Comparison of ENCODE assay signal across 8 cellular contexts in the genomic region with DNA sequence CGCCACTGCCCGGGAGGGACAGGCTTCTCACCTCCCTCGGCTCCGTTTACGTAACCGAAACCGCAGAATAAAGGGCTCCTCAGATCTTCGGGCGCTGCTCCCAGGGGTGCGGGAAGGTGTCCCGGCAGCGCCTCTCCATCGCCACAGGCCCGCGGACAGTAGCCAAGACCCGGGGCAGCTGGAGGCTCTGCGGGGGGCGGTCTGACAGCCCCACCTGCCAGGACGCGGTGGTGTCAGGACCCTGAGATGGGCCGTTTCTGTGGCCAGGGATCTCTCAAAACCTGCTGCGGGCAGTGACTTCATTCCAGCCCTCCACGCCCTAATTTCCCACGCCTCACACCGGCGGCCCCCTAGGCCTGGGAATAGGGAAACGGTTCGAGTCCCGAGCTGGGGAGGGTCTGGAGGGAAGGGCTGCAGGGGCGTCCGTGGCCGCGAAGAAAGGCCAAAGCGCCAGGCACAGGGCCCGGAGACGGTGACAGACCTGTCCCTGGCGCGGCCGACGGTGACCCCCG. TPM values are rescaled to one million over a fixed set of nuclear protein-coding genes. Genes with fewer than 3 reads are reported as not detected.
A peak's percentile ranks its signal among the peaks of the same experiment; 100 is the strongest.
DNase-seq lines count a peak whose midpoint lies in the region; ATAC-seq, FAIRE-seq and TF ChIP-seq lines count a peak whose summit lies in the region.
"Not testable (repeated sequence)": the region's sequence is repeated elsewhere in the genome, so short reads cannot be mapped to it uniquely, and the experiment has no call there.

No MANE protein-coding gene starts in this region.

- not testable (repeated sequence) for TF ChIP-seq RAD21 in A549 (conservative IDR thresholded peaks at IDR 0.05 in 1 of 2, IDR thresholded peaks at IDR 0.05 in 1 of 2)

- not testable (repeated sequence) for H3K4me1 ChIP-seq in A549; esophagus muscularis mucosa; lung (ENCODE audit: control insufficient read depth in 2 of 2, insufficient read depth in 2 of 2, low read length in 2 of 2); gastrocnemius medialis

- POLR2A ChIA-PET in A549 (lab: Yijun Ruan, JAX), result not testable (repeated sequence)

- not testable (repeated sequence) for H3K9me3 Mint-ChIP-seq in activated naive CD4-positive, alpha-beta T cell treated with anti-CD3 and anti-CD28 coated beads, Interleukin-2, amount 10 ng/mL, durations not matched to agents 7 days and 5 days

- not testable (repeated sequence) for TF ChIP-seq CTCF in A549 (IDR thresholded peaks at IDR 0.05); esophagus muscularis mucosa (IDR thresholded peaks at IDR 0.05); lung (IDR thresholded peaks at IDR 0.05; ENCODE audit: control extremely low read depth, extremely low read depth); gastrocnemius medialis (IDR thresholded peaks at IDR 0.05 in 4 of 5, conservative IDR thresholded peaks at IDR 0.05 in 1 of 5)

- intact Hi-C loops in esophagus muscularis mucosa (cut with DNase I), result not testable (repeated sequence)
- intact Hi-C loops in gastrocnemius medialis (cut with DNase I; ENCODE audit: low total_unique reads), result loop anchor here (5.0 kb wide), 2 partner anchors 90 to 200 kb away; a partner anchor contains a TSS

- peak overlapping the region; percentile 100 for H3K4me2 ChIP-seq in A549

- not testable (repeated sequence) for TF ChIP-seq POLR2A in A549 (IDR thresholded peaks at IDR 0.05; ENCODE audit: low read length); esophagus muscularis mucosa (IDR thresholded peaks at IDR 0.05; ENCODE audit: low read depth); gastrocnemius medialis (IDR thresholded peaks at IDR 0.05)

- peak; percentile 20 to 25 for ATAC-seq in A549
- peak; percentile 18 for ATAC-seq in GM18861 (IDR thresholded peaks at IDR 0.05; ENCODE audit: unreplicated experiment)
- peak; percentile 11 for ATAC-seq in HG02642 (IDR thresholded peaks at IDR 0.05; ENCODE audit: poor library complexity, unreplicated experiment)
- ATAC-seq in lung (ENCODE audit: insufficient read depth, low FRiP score), result not testable (repeated sequence)
- ATAC-seq in gastrocnemius medialis, result peak; percentile 18 to 33

- not testable (repeated sequence) for H3K4me1 Mint-ChIP-seq in activated naive CD4-positive, alpha-beta T cell treated with anti-CD3 and anti-CD28 coated beads, Interleukin-2, amount 10 ng/mL, durations not matched to agents 7 days and 5 days

- not testable (repeated sequence) for TF ChIP-seq EP300 in A549 (IDR thresholded peaks at IDR 0.05); esophagus muscularis mucosa (IDR thresholded peaks at IDR 0.05)

- H3K36me3 Mint-ChIP-seq in activated naive CD4-positive, alpha-beta T cell treated with anti-CD3 and anti-CD28 coated beads, Interleukin-2, amount 10 ng/mL, durations not matched to agents 7 days and 5 days, result not testable (repeated sequence)

- peak overlapping the region; percentile 65 for H3K4me3 ChIP-seq in A549
- peak overlapping the region; percentile 61 to 68 (median 66) for H3K4me3 ChIP-seq in esophagus muscularis mucosa
- H3K4me3 ChIP-seq in lung, result peak overlapping the region; percentile 16
- peak overlapping the region; percentile 58 to 71 (median 64) for H3K4me3 ChIP-seq in gastrocnemius medialis

- H3K27me3 ChIP-seq in esophagus muscularis mucosa; lung (ENCODE audit: control insufficient read depth, insufficient read depth); gastrocnemius medialis: not testable (repeated sequence)

- H3K27me3 Mint-ChIP-seq in activated naive CD4-positive, alpha-beta T cell treated with anti-CD3 and anti-CD28 coated beads, Interleukin-2, amount 10 ng/mL, durations not matched to agents 7 days and 5 days, result peaks cover 27% of the 10 kb centered on the region

- H3K27ac ChIP-seq in A549, result peak overlapping the region; percentile 62 to 81
- H3K27ac ChIP-seq in esophagus muscularis mucosa (replicated peaks in 1 of 4), result peak overlapping the region; percentile 80 to 88 (median 83)
- peak overlapping the region in 1 of 2 donors; percentile 17 for H3K27ac ChIP-seq in lung (ENCODE audit: low read depth in 1 of 2, low read length in 1 of 2)
- peak overlapping the region; percentile 63 to 81 (median 78) for H3K27ac ChIP-seq in gastrocnemius medialis

- WGBS in A549 (ENCODE audit: missing lambda C conversion rate), result 0% methylated on average over 9 of the region's 41 CpGs
- WGBS in esophagus muscularis mucosa, result 0% methylated on average over 23 of the region's 41 CpGs
- 0 to 1% methylated on average over 38 to 39 of the region's 41 CpGs for WGBS in lung, 2 donors

- not testable (repeated sequence) for H3K9me3 ChIP-seq in A549; esophagus muscularis mucosa; lung (ENCODE audit: control insufficient read depth in 2 of 2, insufficient read depth in 1 of 2, low read length in 1 of 2); gastrocnemius medialis

- DNase-seq in A549 (ENCODE audit: low read depth in 1 of 2, low spot score in 1 of 2), result peak; percentile 22
- peak; percentile 63 for DNase-seq in NCI-H69 (lab: John Stamatoyannopoulos, UW)
- peak; percentile 56 for DNase-seq in activated naive CD4-positive, alpha-beta T cell treated with anti-CD3 and anti-CD28 coated beads, Interleukin-2, amount 10 ng/mL, durations not matched to agents 7 days and 5 days
- not testable (repeated sequence) for DNase-seq in esophagus muscularis mucosa (ENCODE audit: extremely low spot score); lung (ENCODE audit: low spot score); gastrocnemius medialis

- FAIRE-seq in A549 (lab: Jason Lieb, UNC), result not testable (repeated sequence)

- peak overlapping the region; percentile 43 for H3K4me3 Mint-ChIP-seq in activated naive CD4-positive, alpha-beta T cell treated with anti-CD3 and anti-CD28 coated beads, Interleukin-2, amount 10 ng/mL, durations not matched to agents 7 days and 5 days

- CTCF ChIA-PET in A549 (lab: Yijun Ruan, JAX); activated naive CD4-positive, alpha-beta T cell treated with anti-CD3 and anti-CD28 coated beads, Interleukin-2, amount 10 ng/mL, durations not matched to agents 7 days and 5 days (lab: Charles Lee): not testable (repeated sequence)

- in situ Hi-C loops in gastrocnemius medialis (cut with MboI; ENCODE audit: low sequenced_read_pairs in 4 of 4), result not testable (repeated sequence)

- H3K27ac Mint-ChIP-seq in activated naive CD4-positive, alpha-beta T cell treated with anti-CD3 and anti-CD28 coated beads, Interleukin-2, amount 10 ng/mL, durations not matched to agents 7 days and 5 days, result not testable (repeated sequence)

- H3K36me3 ChIP-seq in esophagus muscularis mucosa; lung (ENCODE audit: control insufficient read depth in 2 of 2, insufficient read depth in 2 of 2, low read length in 2 of 2); gastrocnemius medialis: not testable (repeated sequence)

TF ChIP-seq in A549, 52 proteins besides CTCF, POLR2A, EP300 and RAD21:
- TF ChIP-seq PHF8 (IDR thresholded peaks at IDR 0.05; ENCODE audit: borderline replicate concordance, low read depth) (0 out of 2 replicates have a peak, but pooled peaks have one; percentile 34), RNF2 (IDR thresholded peaks at IDR 0.05; ENCODE audit: borderline replicate concordance, low read depth) (peak; percentile 59; the same call in 1 of the 2 replicates)

RNA-seq across cellular contexts. Expression of a gene that starts 0.6 kb away (rescaled TPM):
- polyA plus RNA-seq in A549 (2011; rRNA removed) (1.0 and 1.2 TPM in 2 replicates), A549 (2017; fragmentation: RNase III; extraction: RNeasy Plus Mini Kit Qiagen cat#74134 plus additional on column Dnase treatment) (1.2 to 1.5 TPM (median 1.4 TPM) in 3 replicates), lung (1 to 10 TPM; 3.7 to 5.2 TPM)
- polyA plus RNA-seq in A549 (2012; cell fraction: cytosol; rRNA removed), result 1.1 and 1.3 TPM in 2 replicates
- polyA plus RNA-seq in A549 (2012; cell fraction: nucleus; rRNA removed), result 2.4 and 3.6 TPM in 2 replicates
- polyA minus RNA-seq in A549 (2011; rRNA and poly(A)+ RNA removed), result 1.8 and 2.6 TPM in 2 replicates
- total RNA-seq in esophagus muscularis mucosa (10 to 100 TPM; 19.5 to 45.7 (median 34.5) TPM), lung (10 to 100 TPM in 1 of 2 donors, 1 to 10 TPM in 1; 6.4 to 24.1 TPM), gastrocnemius medialis (1 to 10 TPM; 2.4 to 8.7 (median 3.2) TPM)

Comparison
In these comparisons a context has a peak if more than half of its experiments do, and no peak if none do; other contexts are left out.
1. H3K4me3 ChIP-seq: peak in every context shown above with its lines; median percentile 66 in esophagus muscularis mucosa; 65 in A549; 64 in gastrocnemius medialis; 16 in lung.